In genomic region chr12:98593351-98594049, GRCh38 we compare ENCODE assay signal across 8 cellular contexts. TPM values are rescaled to one million over a fixed set of nuclear protein-coding genes. Genes with fewer than 3 reads are reported as not detected.
DNase-seq lines count a peak whose midpoint lies in the region; TF ChIP-seq lines count a peak whose summit lies in the region.

TSS of gene SLC25A3 (plus strand) at chr12:98593686. CDS start at chr12:98593979, 293 bp downstream.

- H3K27me3 Mint-ChIP-seq in nephron (ENCODE audit: low read depth), result no peaks in the 10 kb centered on the region
- no peaks in the 10 kb centered on the region for H3K27me3 Mint-ChIP-seq in stimulated activated naive CD8-positive, alpha-beta T cell treated with anti-CD3 and anti-CD28 coated beads, Interleukin-15, Interleukin-2, amounts not matched to agents 100 ng/mL and 50 ng/mL, for 24 hours

- peak within 1 kb of the TSS; percentile 99 for H3K4me3 ChIP-seq in H7 (ENCODE audit: insufficient read depth, low read depth, low read length)
- peak within 1 kb of the TSS; percentile 99 for H3K4me3 ChIP-seq in fibroblast of pulmonary artery (replicated peaks; ENCODE audit: low read depth, low read length)

- DNase-seq in ELF-1 (ENCODE audit: low read depth, low spot score) (peak; percentile 98), H7 (peak; percentile 97), M059J (ENCODE audit: low read depth) (peak; percentile 96), SHP77 (lab: John Stamatoyannopoulos, UW) (peak; percentile 94 to 95), fibroblast of pulmonary artery (ENCODE audit: low read depth) (peak; percentile 99)
- DNase-seq in activated effector memory CD4-positive, alpha-beta T cell treated with Interleukin-2 at 50 U/mL for 16 hours, result peak; percentile 92

- TF ChIP-seq CTCF in fibroblast of pulmonary artery (IDR thresholded peaks at IDR 0.05; ENCODE audit: low read length, missing control alignments) (no peak), nephron (IDR thresholded peaks at IDR 0.05; ENCODE audit: unreplicated experiment in 3 of 3) (no peak)

- peak within 1 kb of the TSS; percentile 95 to 98 (median 95) for H3K4me3 Mint-ChIP-seq in nephron
- peak within 1 kb of the TSS; percentile 99 for H3K4me3 Mint-ChIP-seq in stimulated activated naive CD8-positive, alpha-beta T cell treated with anti-CD3 and anti-CD28 coated beads, Interleukin-15, Interleukin-2, amounts not matched to agents 100 ng/mL and 50 ng/mL, for 24 hours

- H3K9me3 Mint-ChIP-seq in nephron, result no peaks in the 10 kb centered on the region
- H3K9me3 Mint-ChIP-seq in stimulated activated naive CD8-positive, alpha-beta T cell treated with anti-CD3 and anti-CD28 coated beads, Interleukin-15, Interleukin-2, amounts not matched to agents 100 ng/mL and 50 ng/mL, for 24 hours, result no peaks in the 10 kb centered on the region

- no peaks in the 10 kb centered on the region for H3K27me3 ChIP-seq in H7 (ENCODE audit: control insufficient read depth, insufficient read depth, low read length)

- H3K36me3 ChIP-seq in H7 (replicated peaks; ENCODE audit: control insufficient read depth, insufficient read depth, low read length), result peaks cover 14% of the 10 kb centered on the region

- H3K27ac Mint-ChIP-seq in nephron, result peak within 1 kb of the TSS; percentile 98 to 99 (median 99)
- H3K27ac Mint-ChIP-seq in stimulated activated naive CD8-positive, alpha-beta T cell treated with anti-CD3 and anti-CD28 coated beads, Interleukin-15, Interleukin-2, amounts not matched to agents 100 ng/mL and 50 ng/mL, for 24 hours, result peak within 1 kb of the TSS; percentile 98

- H3K4me1 Mint-ChIP-seq in nephron, result peaks cover 26% of the 10 kb centered on the region
- H3K4me1 Mint-ChIP-seq in stimulated activated naive CD8-positive, alpha-beta T cell treated with anti-CD3 and anti-CD28 coated beads, Interleukin-15, Interleukin-2, amounts not matched to agents 100 ng/mL and 50 ng/mL, for 24 hours (ENCODE audit: low read depth), result peaks cover 42% of the 10 kb centered on the region

- H3K36me3 Mint-ChIP-seq in nephron (ENCODE audit: low read depth), result peaks cover 27% of the 10 kb centered on the region
- H3K36me3 Mint-ChIP-seq in stimulated activated naive CD8-positive, alpha-beta T cell treated with anti-CD3 and anti-CD28 coated beads, Interleukin-15, Interleukin-2, amounts not matched to agents 100 ng/mL and 50 ng/mL, for 24 hours (ENCODE audit: low read depth), result peaks cover 46% of the 10 kb centered on the region

RNA-seq across cellular contexts. Expression of gene SLC25A3, which starts in this region (rescaled TPM):
- 953 and 961 TPM in 2 replicates for total RNA-seq in H7 (2014; rRNA removed; shearing (Covaris generic))
- 560 and 563 TPM in 2 replicates for total RNA-seq in M059J (2014; rRNA removed; shearing (Covaris generic))

Comparison
In these comparisons a context has a peak if more than half of its experiments do, and no peak if none do; other contexts are left out.
1. Peak in every context shown above with its lines: DNase-seq and H3K4me3 ChIP-seq.